29 cellular contexts compared by ENCODE assay signal in the genomic region with DNA sequence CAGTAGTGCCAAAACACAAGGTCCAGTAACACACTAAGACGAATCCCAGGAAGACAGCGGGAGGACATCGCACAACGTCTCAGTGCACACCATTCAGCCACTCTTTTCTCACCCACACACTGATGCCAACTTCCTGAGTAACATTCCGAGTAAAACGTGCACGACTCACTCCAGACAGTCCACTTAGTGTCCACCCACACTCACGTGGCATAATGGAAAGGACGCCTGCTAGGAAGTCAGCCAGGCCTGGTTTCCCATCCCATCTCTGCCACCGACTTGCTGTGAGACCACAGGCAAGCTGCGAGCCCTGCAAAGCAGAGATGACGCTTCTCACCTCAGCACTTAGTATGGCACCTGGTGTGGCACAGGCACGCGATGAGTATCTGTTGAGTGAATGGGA.
"Had no signal": no experiment of that assay in that cellular context is flagged by ENCODE, and none has a peak within 500 bp of the region (broad histone marks: within the 10 kb centered on the region; RNA-seq: fewer than 3 reads in every experiment).

No MANE protein-coding gene starts in this region.

- H3K4me3 ChIP-seq: colonic mucosa, esophagus muscularis mucosa, gastroesophageal sphincter, heart left ventricle, hepatocyte, left lung, neural progenitor cell, ovary, psoas muscle, sigmoid colon, testis, tibial artery had no signal

- ATAC-seq: foreskin keratinocyte; gastroesophageal sphincter; heart left ventricle; left cardiac atrium; left lung; naive thymus-derived CD4-positive, alpha-beta T cell; psoas muscle; right cardiac atrium; stimulated activated effector memory CD8-positive, alpha-beta T cell treated with anti-CD3 and anti-CD28 coated beads, Interleukin-12 subunit alpha, Interleukin-12 subunit beta, amount 100 ng/mL, for 72 hours; stimulated activated naive CD8-positive, alpha-beta T cell treated with anti-CD3 and anti-CD28 coated beads, Interleukin-15, Interleukin-2, amounts not matched to agents 100 U/mL and 50 U/mL, for 24 hours had no signal

- H3K9me3 ChIP-seq: colonic mucosa, esophagus muscularis mucosa, gastroesophageal sphincter, heart left ventricle, left lung, ovary, psoas muscle, sigmoid colon, testis, tibial artery had no signal

- H3K27ac ChIP-seq: colonic mucosa, esophagus muscularis mucosa, foreskin keratinocyte, gastroesophageal sphincter, heart left ventricle, hepatocyte, left lung, neural progenitor cell, ovary, psoas muscle, sigmoid colon, testis, tibial artery had no signal

- H3K27ac Mint-ChIP-seq: dendritic cell treated with granulocyte-macrophage colony-stimulating factor and Interleukin-4, amounts not matched to agents 40 ng/mL and 50 ng/mL, for 4 days; naive thymus-derived CD4-positive, alpha-beta T cell; nephron; neural progenitor cell; stimulated activated effector memory CD8-positive, alpha-beta T cell treated with anti-CD3 and anti-CD28 coated beads, Interleukin-12 subunit alpha, Interleukin-12 subunit beta, amount 100 ng/mL, for 72 hours; type B pancreatic cell had no signal

- H3K4me1 ChIP-seq: colonic mucosa, esophagus muscularis mucosa, foreskin keratinocyte, gastroesophageal sphincter, heart left ventricle, neural progenitor cell, psoas muscle, sigmoid colon, testis had no signal

- H3K27me3 ChIP-seq: colonic mucosa, esophagus muscularis mucosa, foreskin keratinocyte, gastroesophageal sphincter, heart left ventricle, hepatocyte, left lung, neural progenitor cell, ovary, sigmoid colon, testis, tibial artery had no signal

- H3K9ac ChIP-seq: neural progenitor cell had no signal

- H2AFZ ChIP-seq: hepatocyte, neural progenitor cell had no signal

- H3K4me2 ChIP-seq: hepatocyte, neural progenitor cell had no signal

- H3K36me3 ChIP-seq: colonic mucosa, esophagus muscularis mucosa, gastroesophageal sphincter, left lung, neural progenitor cell, ovary, sigmoid colon had no signal

- H3K4me1 Mint-ChIP-seq: naive thymus-derived CD4-positive, alpha-beta T cell; nephron; neural progenitor cell had no signal

- H3K36me3 Mint-ChIP-seq: neural progenitor cell; stimulated activated effector memory CD8-positive, alpha-beta T cell treated with anti-CD3 and anti-CD28 coated beads, Interleukin-12 subunit alpha, Interleukin-12 subunit beta, amount 100 ng/mL, for 72 hours had no signal

- DNase-seq: colonic mucosa; effector CD8-positive, alpha-beta T cell; foreskin keratinocyte; heart left ventricle; left cardiac atrium; left lung; mesendoderm; midbrain; naive thymus-derived CD4-positive, alpha-beta T cell; nucleus accumbens; ovary; posterior cingulate gyrus; psoas muscle; right cardiac atrium; sigmoid colon; stimulated activated CD4-positive, alpha-beta T cell treated with anti-CD3 and anti-CD28 coated beads, Interleukin-2, amount 100 ng/mL, for 24 hours; stimulated activated CD4-positive, alpha-beta T cell treated with anti-CD3 and anti-CD28 coated beads, Interleukin-4, amount 100 ng/mL, for 24 hours; stimulated activated naive CD8-positive, alpha-beta T cell treated with anti-CD3 and anti-CD28 coated beads, Interleukin-15, Interleukin-2, amounts not matched to agents 100 U/mL and 50 U/mL, for 24 hours; substantia nigra; testis; tibial artery had no signal

- H3K9me3 Mint-ChIP-seq: dendritic cell treated with granulocyte-macrophage colony-stimulating factor and Interleukin-4, amounts not matched to agents 40 ng/mL and 50 ng/mL, for 4 days; nephron; neural progenitor cell; stimulated activated effector memory CD8-positive, alpha-beta T cell treated with anti-CD3 and anti-CD28 coated beads, Interleukin-12 subunit alpha, Interleukin-12 subunit beta, amount 100 ng/mL, for 72 hours; type B pancreatic cell had no signal

- H3K27me3 Mint-ChIP-seq: dendritic cell treated with granulocyte-macrophage colony-stimulating factor and Interleukin-4, amounts not matched to agents 40 ng/mL and 50 ng/mL, for 4 days; naive thymus-derived CD4-positive, alpha-beta T cell; type B pancreatic cell had no signal

- H3K4me3 Mint-ChIP-seq: dendritic cell treated with granulocyte-macrophage colony-stimulating factor and Interleukin-4, amounts not matched to agents 40 ng/mL and 50 ng/mL, for 4 days; naive thymus-derived CD4-positive, alpha-beta T cell; nephron; neural progenitor cell; stimulated activated effector memory CD8-positive, alpha-beta T cell treated with anti-CD3 and anti-CD28 coated beads, Interleukin-12 subunit alpha, Interleukin-12 subunit beta, amount 100 ng/mL, for 72 hours; type B pancreatic cell had no signal
